ENCODE assay signal across 11 cellular contexts in genomic region chr10:100167521-100168312, GRCh38. TPM values are rescaled to one million over a fixed set of nuclear protein-coding genes. Genes with fewer than 3 reads are reported as not detected.
A peak's percentile ranks its signal among the peaks of the same experiment; 100 is the strongest.
DNase-seq lines count a peak whose midpoint lies in the region; ATAC-seq and TF ChIP-seq lines count a peak whose summit lies in the region.
"Had no signal": no experiment of that assay in that cellular context is flagged by ENCODE, and none has a peak within 500 bp of the region (broad histone marks: within the 10 kb centered on the region; RNA-seq: fewer than 3 reads in every experiment).

No MANE protein-coding gene starts in this region.

- H3K27me3 Mint-ChIP-seq in central memory CD8-positive, alpha-beta T cell, result no peaks in the 10 kb centered on the region
- no peaks in the 10 kb centered on the region for H3K27me3 Mint-ChIP-seq in naive thymus-derived CD8-positive, alpha-beta T cell
- H3K27me3 Mint-ChIP-seq in chondrocyte (ENCODE audit: low read depth), result no peaks in the 10 kb centered on the region

- ATAC-seq in central memory CD8-positive, alpha-beta T cell (replicated peaks; ENCODE audit: extremely low read depth, poor library complexity, severe bottlenecking), result peak; percentile 43
- no peak for ATAC-seq in naive thymus-derived CD8-positive, alpha-beta T cell
- ATAC-seq in HG03159 (IDR thresholded peaks at IDR 0.05; ENCODE audit: unreplicated experiment), result no peak
- ATAC-seq in HG02759 (IDR thresholded peaks at IDR 0.05; ENCODE audit: unreplicated experiment), result no peak

- TF ChIP-seq CTCF in chondrocyte (IDR thresholded peaks at IDR 0.05), result no peak

- H3K36me3 ChIP-seq in BLaER1 treated with 17β-estradiol and CSF1 and Interleukin-3, amounts not matched to agents 10 nM and 100 nM, result peaks cover 64 to 99% (median 88%) of the 10 kb centered on the region in 11 experiments
- H3K36me3 ChIP-seq in KOPT-K1 (ENCODE audit: insufficient read depth, low read length), result peaks cover 81% of the 10 kb centered on the region

- peaks cover 0 to 21% (median 14%) of the 10 kb centered on the region in 10 experiments; a peak in 13 of 20 replicates for H3K4me1 ChIP-seq in BLaER1 treated with 17β-estradiol and CSF1 and Interleukin-3, amounts not matched to agents 10 nM and 100 nM
- H3K4me1 ChIP-seq: SJCRH30 had no signal

- POLR2A ChIA-PET in naive thymus-derived CD8-positive, alpha-beta T cell (lab: Charles Lee), result no interaction called here

- no peak for DNase-seq in central memory CD8-positive, alpha-beta T cell (ENCODE audit: low spot score in 2 of 2)
- peak in 1 of 10 donors; percentile 12 for DNase-seq in naive thymus-derived CD8-positive, alpha-beta T cell
- no peak for DNase-seq in chondrocyte (ENCODE audit: low spot score)
- no peak for DNase-seq in D341Med (ENCODE audit: low spot score)
- DNase-seq: COR-L47, SJCRH30, substantia nigra had no signal

- peak overlapping the region; percentile 94 for H3K27ac Mint-ChIP-seq in central memory CD8-positive, alpha-beta T cell (ENCODE audit: low read depth)
- H3K27ac Mint-ChIP-seq in naive thymus-derived CD8-positive, alpha-beta T cell, result peak overlapping the region; percentile 64 to 91 (median 80)
- H3K27ac Mint-ChIP-seq in chondrocyte (ENCODE audit: unreplicated experiment), result no peak overlapping the region

- H3K27ac ChIP-seq in BLaER1 treated with 17β-estradiol and CSF1 and Interleukin-3, amounts not matched to agents 10 nM and 100 nM, result peak overlapping the region in 9 of 11 experiments; percentile 0 to 58 (median 47); a peak in 14 of 22 replicates
- H3K27ac ChIP-seq in KOPT-K1 (ENCODE audit: low read depth, low read length, poor library complexity, severe bottlenecking), result peak overlapping the region; percentile 66
- H3K27ac ChIP-seq: SJCRH30 had no signal

- H3K9ac ChIP-seq in BLaER1 treated with 17β-estradiol and CSF1 and Interleukin-3, amounts not matched to agents 10 nM and 100 nM, result peak overlapping the region in 10 of 11 experiments; percentile 16 to 54 (median 33); a peak in 14 of 22 replicates

- no peaks in the 10 kb centered on the region for H3K27me3 ChIP-seq in BLaER1 treated with 17β-estradiol and CSF1 and Interleukin-3, amounts not matched to agents 10 nM and 100 nM
- H3K27me3 ChIP-seq: SJCRH30 had no signal

- H3K9me3 Mint-ChIP-seq in central memory CD8-positive, alpha-beta T cell, result no peaks in the 10 kb centered on the region
- peaks cover 0 to 4% (median 0%) of the 10 kb centered on the region in 9 donors for H3K9me3 Mint-ChIP-seq in naive thymus-derived CD8-positive, alpha-beta T cell
- H3K9me3 Mint-ChIP-seq in chondrocyte (ENCODE audit: low read depth), result peaks cover 7% of the 10 kb centered on the region

- peaks cover 0 to 44% (median 15%) of the 10 kb centered on the region in 11 experiments; a peak in 9 of 22 replicates for H4K20me1 ChIP-seq in BLaER1 treated with 17β-estradiol and CSF1 and Interleukin-3, amounts not matched to agents 10 nM and 100 nM

- H3K4me2 ChIP-seq in BLaER1 treated with 17β-estradiol and CSF1 and Interleukin-3, amounts not matched to agents 10 nM and 100 nM, result peak overlapping the region; percentile 14 to 65 (median 37); a peak in 19 of 22 replicates

- H3K9me3 ChIP-seq in BLaER1 treated with 17β-estradiol and CSF1 and Interleukin-3, amounts not matched to agents 10 nM and 100 nM (replicated peaks in 1 of 11), result peaks cover 0 to 6% (median 4%) of the 10 kb centered on the region in 11 experiments; a peak in 20 of 22 replicates
- peaks cover 7% of the 10 kb centered on the region for H3K9me3 ChIP-seq in KOPT-K1 (ENCODE audit: insufficient read depth, low read length, poor library complexity, severe bottlenecking)
- H3K9me3 ChIP-seq: SJCRH30 had no signal

- peak overlapping the region; percentile 71 for H3K4me3 Mint-ChIP-seq in central memory CD8-positive, alpha-beta T cell
- H3K4me3 Mint-ChIP-seq in naive thymus-derived CD8-positive, alpha-beta T cell, result peak overlapping the region; percentile 43 to 73 (median 56)
- no peak overlapping the region for H3K4me3 Mint-ChIP-seq in chondrocyte (ENCODE audit: unreplicated experiment)

- H3K4me1 Mint-ChIP-seq in central memory CD8-positive, alpha-beta T cell, result peaks cover 26% of the 10 kb centered on the region
- H3K4me1 Mint-ChIP-seq in naive thymus-derived CD8-positive, alpha-beta T cell, result peaks cover 10 to 29% (median 20%) of the 10 kb centered on the region in 4 donors
- peaks cover 4% of the 10 kb centered on the region for H3K4me1 Mint-ChIP-seq in chondrocyte (ENCODE audit: low read depth)

- H3K36me3 Mint-ChIP-seq in central memory CD8-positive, alpha-beta T cell (ENCODE audit: insufficient read depth), result peaks cover 12% of the 10 kb centered on the region
- peaks cover 10 to 77% (median 25%) of the 10 kb centered on the region in 3 donors for H3K36me3 Mint-ChIP-seq in naive thymus-derived CD8-positive, alpha-beta T cell
- H3K36me3 Mint-ChIP-seq in chondrocyte (ENCODE audit: low read depth), result peaks cover 20% of the 10 kb centered on the region

- H3K4me3 ChIP-seq in BLaER1 treated with 17β-estradiol and CSF1 and Interleukin-3, amounts not matched to agents 10 nM and 100 nM, result no peak overlapping the region
- H3K4me3 ChIP-seq: SJCRH30 had no signal

RNA-seq across cellular contexts. Expression of gene ERLIN1, which starts 18.1 kb away (rescaled TPM):
- 1 to 10 TPM; 7.7 to 8.7 TPM for total RNA-seq in naive thymus-derived CD8-positive, alpha-beta T cell
- 10 to 100 TPM in 1 of 3 donors, 1 to 10 TPM in 2; 5.4 to 13.0 (median 8.3) TPM for polyA plus RNA-seq in naive thymus-derived CD8-positive, alpha-beta T cell
- total RNA-seq in chondrocyte, result 27.7 to 45.0 TPM (median 28.2 TPM) in 3 replicates
